ENCODE assay signal across 11 cellular contexts in genomic region chr9:27377811-27378345, GRCh38.
A peak's percentile ranks its signal among the peaks of the same experiment; 100 is the strongest.
DNase-seq lines count a peak whose midpoint lies in the region; ATAC-seq, FAIRE-seq and TF ChIP-seq lines count a peak whose summit lies in the region.
"Had no signal": no experiment of that assay in that cellular context is flagged by ENCODE, and none has a peak within 500 bp of the region (broad histone marks: within the 10 kb centered on the region; RNA-seq: fewer than 3 reads in every experiment).

No MANE protein-coding gene starts in this region.

- H3K27ac Mint-ChIP-seq in progenitor cell of endocrine pancreas = peak overlapping the region; percentile 10
- H3K27ac Mint-ChIP-seq in T-cell = no peak overlapping the region

- no peaks in the 10 kb centered on the region for H3K36me3 ChIP-seq in gastroesophageal sphincter
- no peaks in the 10 kb centered on the region for H3K36me3 ChIP-seq in pancreas
- H3K36me3 ChIP-seq: breast epithelium had no signal

- intact Hi-C loops in pancreas (cut with DNase I) = loop anchor here in 1 of 3 donors (10.0 kb wide), 1 partner anchor 57 kb away; no protein-coding TSS in a partner anchor

- H3K27me3 Mint-ChIP-seq in progenitor cell of endocrine pancreas = no peaks in the 10 kb centered on the region
- no peaks in the 10 kb centered on the region for H3K27me3 Mint-ChIP-seq in T-cell

- no peak overlapping the region for H3K4me3 ChIP-seq in gastroesophageal sphincter
- H3K4me3 ChIP-seq in pancreas = no peak overlapping the region
- H3K4me3 ChIP-seq: breast epithelium had no signal

- H3K9me3 ChIP-seq in gastroesophageal sphincter (no peaks in the 10 kb centered on the region), pancreas (no peaks in the 10 kb centered on the region)
- H3K9me3 ChIP-seq: breast epithelium had no signal

- 71 to 77% methylated on average over 1 of the region's 1 CpG for whole genome bisulfite sequencing in gastroesophageal sphincter (ENCODE audit: low coverage in 1 of 2), 2 donors
- 65 to 66% methylated on average over 1 of the region's 1 CpG for WGBS in pancreas, 2 donors

- no peak for TF ChIP-seq EP300 in gastroesophageal sphincter (IDR thresholded peaks at IDR 0.05)

- H3K9me3 Mint-ChIP-seq in progenitor cell of endocrine pancreas (ENCODE audit: low read depth) = no peaks in the 10 kb centered on the region
- H3K9me3 Mint-ChIP-seq in T-cell = no peaks in the 10 kb centered on the region

- no peaks in the 10 kb centered on the region for H3K27me3 ChIP-seq in gastroesophageal sphincter
- H3K27me3 ChIP-seq in pancreas = no peaks in the 10 kb centered on the region
- H3K27me3 ChIP-seq: breast epithelium had no signal

- no peak overlapping the region for H3K4me3 Mint-ChIP-seq in progenitor cell of endocrine pancreas (ENCODE audit: low read depth)
- no peak overlapping the region for H3K4me3 Mint-ChIP-seq in T-cell

- H3K4me1 Mint-ChIP-seq in progenitor cell of endocrine pancreas (ENCODE audit: low read depth) (peaks cover 48% of the 10 kb centered on the region), T-cell (peaks cover 5 to 16% (median 5%) of the 10 kb centered on the region in 3 donors)

- H3K4me1 ChIP-seq in gastroesophageal sphincter = peaks cover 0 to 6% (median 0%) of the 10 kb centered on the region in 3 donors
- peaks cover 24 to 48% (median 29%) of the 10 kb centered on the region in 3 donors for H3K4me1 ChIP-seq in pancreas
- H3K4me1 ChIP-seq: breast epithelium had no signal

- no peak overlapping the region for H3K27ac ChIP-seq in gastroesophageal sphincter
- peak overlapping the region in 1 of 4 donors; percentile 76 for H3K27ac ChIP-seq in pancreas
- H3K27ac ChIP-seq: breast epithelium had no signal

- CTCF ChIA-PET in T-cell (lab: Charles Lee) = interaction anchor here in 1 of 2 donors (0.6 kb wide), 1 partner anchor 240 kb away, joined by 3 read pairs; no protein-coding TSS in a partner anchor

- ATAC-seq in GM18873 (IDR thresholded peaks at IDR 0.05; ENCODE audit: low FRiP score, unreplicated experiment) (peak; percentile 84), GM21786 (IDR thresholded peaks at IDR 0.05; ENCODE audit: unreplicated experiment) (peak; percentile 84), HG03469 (IDR thresholded peaks at IDR 0.05; ENCODE audit: unreplicated experiment) (peak; percentile 92), T-cell (replicated peaks in 1 of 4) (no peak), gastroesophageal sphincter (no peak), pancreas (no peak)

- TF ChIP-seq POLR2A in gastroesophageal sphincter (IDR thresholded peaks at IDR 0.05) = no peak

- H3K36me3 Mint-ChIP-seq in progenitor cell of endocrine pancreas (ENCODE audit: insufficient read depth) (no peaks in the 10 kb centered on the region), T-cell (no peaks in the 10 kb centered on the region)

- POLR2A ChIA-PET in T-cell (lab: Charles Lee) = no interaction called here

- DNase-seq in progenitor cell of endocrine pancreas (ENCODE audit: low spot score, unreplicated experiment) = no peak
- DNase-seq in T-cell = no peak
- no peak for DNase-seq in NOMO-1 (lab: John Stamatoyannopoulos, UW; ENCODE audit: unreplicated experiment in 2 of 2)
- no peak for DNase-seq in pancreas
- DNase-seq: activated CD4-positive, CD25-positive, alpha-beta regulatory T cell; hippocampal formation had no signal

- TF ChIP-seq CTCF in progenitor cell of endocrine pancreas (IDR thresholded peaks at IDR 0.05; ENCODE audit: unreplicated experiment) (no peak), gastroesophageal sphincter (IDR thresholded peaks at IDR 0.05) (no peak), pancreas (IDR thresholded peaks at IDR 0.05) (no peak)

- FAIRE-seq in pancreas (lab: Jason Lieb, UNC) = no peak

Comparison
In these comparisons a context has a peak if more than half of its experiments do, and no peak if none do; other contexts are left out.
1. ATAC-seq: peak in GM18873 (single experiment), GM21786 (single experiment) and HG03469 (single experiment); none in T-cell (0 of 4), gastroesophageal sphincter (single experiment) and pancreas (0 of 4).